Comparison of ENCODE assay signal across 18 cellular contexts in genomic region chr1:221692643-221693042, GRCh38. TPM values are rescaled to one million over a fixed set of nuclear protein-coding genes. Genes with fewer than 3 reads are reported as not detected.
DNase-seq lines count a peak whose midpoint lies in the region; ATAC-seq and TF ChIP-seq lines count a peak whose summit lies in the region.
"Had no signal": no experiment of that assay in that cellular context is flagged by ENCODE, and none has a peak within 500 bp of the region (broad histone marks: within the 10 kb centered on the region; RNA-seq: fewer than 3 reads in every experiment).

No MANE protein-coding gene starts in this region.

- no peaks in the 10 kb centered on the region for H3K27me3 Mint-ChIP-seq in activated CD4-positive, alpha-beta T cell treated with anti-CD3 and anti-CD28 coated beads for 36 hours

- intact Hi-C loops in activated CD4-positive, alpha-beta T cell treated with anti-CD3 and anti-CD28 coated beads for 36 hours (cut with DNase I, micrococcal nuclease) = no loop called here

- H3K27ac Mint-ChIP-seq in activated CD4-positive, alpha-beta T cell treated with anti-CD3 and anti-CD28 coated beads for 36 hours = no peak overlapping the region

- DNase-seq in activated CD4-positive, alpha-beta T cell treated with anti-CD3 and anti-CD28 coated beads for 36 hours = no peak
- no peak for DNase-seq in activated CD4-positive, alpha-beta T cell treated with anti-CD3 and anti-CD28 coated beads, Interleukin-2, amount 50 U/mL, for 1 hour
- DNase-seq in GM13977 (ENCODE audit: low spot score) = peak; percentile 38
- peak; percentile 77 for DNase-seq in osteoblast (ENCODE audit: insufficient read length, low spot score, missing footprints)
- no peak for DNase-seq in stimulated activated CD4-positive, alpha-beta T cell treated with anti-CD3 and anti-CD28 coated beads, Interleukin-2, amount 100 ng/mL, for 48 hours
- no peak for DNase-seq in NCI-H2196 treated with DMSO at 0.1 percent for 48 hours (lab: John Stamatoyannopoulos, UW; ENCODE audit: unreplicated experiment)
- no peak for DNase-seq in stimulated activated CD4-positive, alpha-beta T cell treated with anti-CD3 and anti-CD28 coated beads, Interleukin-15, amount 100 ng/mL, for 24 hours
- DNase-seq: DMS79, NCI-H1417 treated with DMSO at 0.1 percent for 48 hours, NCI-H187 treated with DMSO at 0.1 percent for 48 hours, NCI-H345, NCI-H524 treated with DMSO at 0.1 percent for 48 hours, PC-3, SIG-M5 had no signal

- no peak overlapping the region for H3K27ac ChIP-seq in osteoblast (ENCODE audit: low read depth, low read length)
- H3K27ac ChIP-seq: 22Rv1, C4-2B, RWPE1 had no signal

- no peaks in the 10 kb centered on the region for H3K79me2 ChIP-seq in osteoblast (ENCODE audit: insufficient read depth, low read length)

- no peak overlapping the region for H3K4me2 ChIP-seq in osteoblast (ENCODE audit: insufficient read depth, low read length)

- peaks cover 2% of the 10 kb centered on the region for H3K9me3 Mint-ChIP-seq in activated CD4-positive, alpha-beta T cell treated with anti-CD3 and anti-CD28 coated beads for 36 hours (ENCODE audit: low read depth)

- H3K36me3 Mint-ChIP-seq in activated CD4-positive, alpha-beta T cell treated with anti-CD3 and anti-CD28 coated beads for 36 hours (ENCODE audit: low read depth) = no peaks in the 10 kb centered on the region

- peaks cover 4% of the 10 kb centered on the region for H3K9me3 ChIP-seq in osteoblast (ENCODE audit: low read depth, low read length)

- H3K36me3 ChIP-seq in osteoblast (ENCODE audit: insufficient read depth, low read length) = no peaks in the 10 kb centered on the region

- H2AFZ ChIP-seq in osteoblast (ENCODE audit: low read length) = no peak overlapping the region

- ATAC-seq in activated CD4-positive, alpha-beta T cell treated with anti-CD3 and anti-CD28 coated beads for 36 hours = peak; percentile 61
- peak; percentile 45 for ATAC-seq in HG02588 (IDR thresholded peaks at IDR 0.05; ENCODE audit: unreplicated experiment)
- ATAC-seq: PC-3 had no signal

- H3K27me3 ChIP-seq in osteoblast (ENCODE audit: insufficient read depth, low read length) = no peaks in the 10 kb centered on the region

- H3K4me3 ChIP-seq in osteoblast (ENCODE audit: insufficient read depth, low read length) = no peak overlapping the region

- no peaks in the 10 kb centered on the region for H4K20me1 ChIP-seq in osteoblast (ENCODE audit: insufficient read depth, low read length)

- H3K4me1 ChIP-seq in osteoblast (ENCODE audit: insufficient read depth, low read length) = peaks cover 23% of the 10 kb centered on the region

- in situ Hi-C loops in GM13977 (cut with MboI; ENCODE audit: low pct_unique_long_range_greater_than_20kb, low sequenced_read_pairs, unreplicated experiment) = no loop called here

- TF ChIP-seq CTCF in GM13977 (IDR thresholded peaks at IDR 0.05; ENCODE audit: extremely low read depth, insufficient read depth, missing control alignments) = no peak
- TF ChIP-seq CTCF in osteoblast (IDR thresholded peaks at IDR 0.05; ENCODE audit: extremely low read depth, low read depth, low read length) = no peak

- CTCF ChIA-PET in activated CD4-positive, alpha-beta T cell treated with anti-CD3 and anti-CD28 coated beads for 36 hours (lab: Charles Lee) = no interaction called here

- H3K4me3 Mint-ChIP-seq in activated CD4-positive, alpha-beta T cell treated with anti-CD3 and anti-CD28 coated beads for 36 hours = no peak overlapping the region

- peaks cover 5% of the 10 kb centered on the region for H3K4me1 Mint-ChIP-seq in activated CD4-positive, alpha-beta T cell treated with anti-CD3 and anti-CD28 coated beads for 36 hours

- POLR2A ChIA-PET in activated CD4-positive, alpha-beta T cell treated with anti-CD3 and anti-CD28 coated beads for 36 hours (lab: Charles Lee) = interaction anchor here (0.6 to 0.7 kb wide), 2 partner anchors 16 to 109 kb away, joined by 3 read pairs; no protein-coding TSS in a partner anchor

RNA-seq across cellular contexts. Expression of gene DUSP10, which starts 49.2 kb away (rescaled TPM):
- total RNA-seq in activated CD4-positive, alpha-beta T cell treated with anti-CD3 and anti-CD28 coated beads for 36 hours = 1 to 10 TPM; 7.3 to 9.2 TPM
- total RNA-seq in osteoblast = 62.2 and 69.5 TPM in 2 replicates

Comparison
In these comparisons a context has a peak if more than half of its experiments do, and no peak if none do; other contexts are left out.
1. DNase-seq: peak in GM13977 (single experiment) and osteoblast (single experiment); none in activated CD4-positive, alpha-beta T cell treated with anti-CD3 and anti-CD28 coated beads for 36 hours (single experiment), activated CD4-positive, alpha-beta T cell treated with anti-CD3 and anti-CD28 coated beads, Interleukin-2, amount 50 U/mL, for 1 hour (single experiment), stimulated activated CD4-positive, alpha-beta T cell treated with anti-CD3 and anti-CD28 coated beads, Interleukin-2, amount 100 ng/mL, for 48 hours (0 of 2), NCI-H2196 treated with DMSO at 0.1 percent for 48 hours (single experiment) and stimulated activated CD4-positive, alpha-beta T cell treated with anti-CD3 and anti-CD28 coated beads, Interleukin-15, amount 100 ng/mL, for 24 hours (single experiment).